In genomic region chr19:53333071-53333465, GRCh38 we compare ENCODE assay signal across 8 cellular contexts. TPM values are rescaled to one million over a fixed set of nuclear protein-coding genes. Genes with fewer than 3 reads are reported as not detected.
DNase-seq lines count a peak whose midpoint lies in the region; ATAC-seq and TF ChIP-seq lines count a peak whose summit lies in the region.

No MANE protein-coding gene starts in this region.

- no peak for TF ChIP-seq POLR2A in suprapubic skin (IDR thresholded peaks at IDR 0.05)

- peak overlapping the region; percentile 68 for H3K9ac ChIP-seq in DND-41 (ENCODE audit: low read depth, low read length)

- no peaks in the 10 kb centered on the region for H3K27me3 ChIP-seq in DND-41 (ENCODE audit: insufficient read depth, low read length, poor library complexity)
- H3K27me3 ChIP-seq in effector memory CD4-positive, alpha-beta T cell (replicated peaks; ENCODE audit: control insufficient read depth, insufficient read depth, low read length, poor library complexity, severe bottlenecking): no peaks in the 10 kb centered on the region
- H3K27me3 ChIP-seq in mononuclear cell (ENCODE audit: insufficient read depth, low read length): no peaks in the 10 kb centered on the region
- peaks cover 8% of the 10 kb centered on the region for H3K27me3 ChIP-seq in suprapubic skin

- H3K36me3 ChIP-seq in DND-41 (ENCODE audit: insufficient read depth, low read length) (peaks cover 5% of the 10 kb centered on the region), suprapubic skin (peaks cover 4% of the 10 kb centered on the region)
- peaks cover 9% of the 10 kb centered on the region for H3K36me3 ChIP-seq in effector memory CD4-positive, alpha-beta T cell (ENCODE audit: control insufficient read depth, insufficient read depth, low read length)

- H3K4me3 ChIP-seq in DND-41 (ENCODE audit: low read depth in 1 of 2, low read length in 2 of 2): peak overlapping the region; percentile 76 to 77
- peak overlapping the region; percentile 64 for H3K4me3 ChIP-seq in effector memory CD4-positive, alpha-beta T cell (ENCODE audit: insufficient read depth, low read depth, low read length, poor library complexity, severe bottlenecking)
- H3K4me3 ChIP-seq in mononuclear cell (ENCODE audit: low read length): peak overlapping the region; percentile 78
- peak overlapping the region; percentile 77 for H3K4me3 ChIP-seq in suprapubic skin

- H3K79me2 ChIP-seq in DND-41 (ENCODE audit: insufficient read depth, low read length): peaks cover 45% of the 10 kb centered on the region

- ATAC-seq in DND-41 (ENCODE audit: insufficient read depth, low read depth) (peak; percentile 59), HG03135 (IDR thresholded peaks at IDR 0.05; ENCODE audit: unreplicated experiment) (peak; percentile 14), activated B cell treated with CpG ODN at 0.5 μM for 24 hours (ENCODE audit: low read depth) (peak; percentile 20), HG03565 (IDR thresholded peaks at IDR 0.05; ENCODE audit: unreplicated experiment) (no peak)

- no peaks in the 10 kb centered on the region for H3K9me3 ChIP-seq in DND-41 (ENCODE audit: insufficient read depth, low read length, severe bottlenecking)
- H3K9me3 ChIP-seq in effector memory CD4-positive, alpha-beta T cell (ENCODE audit: control insufficient read depth, low read length): no peaks in the 10 kb centered on the region
- H3K9me3 ChIP-seq in mononuclear cell (ENCODE audit: low read depth, low read length): peaks cover 4% of the 10 kb centered on the region
- H3K9me3 ChIP-seq in suprapubic skin: peaks cover 7% of the 10 kb centered on the region

- H3K4me1 ChIP-seq in DND-41 (ENCODE audit: insufficient read depth, low read length): peaks cover 35% of the 10 kb centered on the region
- H3K4me1 ChIP-seq in effector memory CD4-positive, alpha-beta T cell (ENCODE audit: control insufficient read depth, insufficient read depth, low read length, poor library complexity, severe bottlenecking): peaks cover 11% of the 10 kb centered on the region
- peaks cover 19% of the 10 kb centered on the region for H3K4me1 ChIP-seq in mononuclear cell (ENCODE audit: insufficient read depth, low read length)
- H3K4me1 ChIP-seq in suprapubic skin: peaks cover 10% of the 10 kb centered on the region

- H3K27ac ChIP-seq in DND-41 (ENCODE audit: low read length) (peak overlapping the region; percentile 76), suprapubic skin (peak overlapping the region; percentile 68)
- H3K27ac ChIP-seq in effector memory CD4-positive, alpha-beta T cell (ENCODE audit: insufficient read depth, low read length, poor library complexity, severe bottlenecking): peak overlapping the region; percentile 48

- CTCF ChIA-PET in activated B cell treated with CpG ODN at 0.5 μM for 24 hours (lab: Charles Lee): no interaction called here

- H2AFZ ChIP-seq in DND-41 (ENCODE audit: low read depth, low read length): peak overlapping the region; percentile 99

- no peak for TF ChIP-seq EP300 in suprapubic skin (IDR thresholded peaks at IDR 0.05)

- TF ChIP-seq CTCF in DND-41 (IDR thresholded peaks at IDR 0.05; ENCODE audit: borderline replicate concordance, extremely low read depth, low read length, poor library complexity, severe bottlenecking) (no peak), activated B cell treated with CpG ODN at 0.5 μM for 24 hours (IDR thresholded peaks at IDR 0.05) (no peak), suprapubic skin (IDR thresholded peaks at IDR 0.05) (no peak)

- WGBS in suprapubic skin: under 1% methylated on average over 14 of the region's 14 CpGs

- H3K4me1 Mint-ChIP-seq in activated B cell treated with CpG ODN at 0.5 μM for 24 hours: peaks cover 32% of the 10 kb centered on the region

- H3K27me3 Mint-ChIP-seq in activated B cell treated with CpG ODN at 0.5 μM for 24 hours: peaks cover 7% of the 10 kb centered on the region

- DNase-seq in DND-41 (peak; percentile 63), activated B cell treated with CpG ODN at 0.5 μM for 24 hours (no peak), suprapubic skin (ENCODE audit: low spot score in 2 of 2) (peak; percentile 76 to 81), SW 1271 (lab: John Stamatoyannopoulos, UW) (no peak)
- peak in 1 of 3 donors; percentile 8 for DNase-seq in effector memory CD4-positive, alpha-beta T cell

- H3K4me2 ChIP-seq in DND-41 (ENCODE audit: insufficient read depth, low read length): peak overlapping the region; percentile 99

- intact Hi-C loops in activated B cell treated with CpG ODN at 0.5 μM for 24 hours (cut with micrococcal nuclease): loop anchor here (1.0 to 10.0 kb wide), 10 partner anchors 32 to 1038 kb away; partner anchors contain the start of genes ZNF320, ZNF480, ZNF525 and ZNF677

- peak overlapping the region; percentile 95 for H3K4me3 Mint-ChIP-seq in activated B cell treated with CpG ODN at 0.5 μM for 24 hours

- H3K36me3 Mint-ChIP-seq in activated B cell treated with CpG ODN at 0.5 μM for 24 hours (ENCODE audit: low read depth): peaks cover 33% of the 10 kb centered on the region

- peaks cover 7% of the 10 kb centered on the region; the same call in 1 of the 2 replicates for H4K20me1 ChIP-seq in DND-41 (ENCODE audit: insufficient read depth, low read length)

- peaks cover 15% of the 10 kb centered on the region for H3K9me3 Mint-ChIP-seq in activated B cell treated with CpG ODN at 0.5 μM for 24 hours

- POLR2A ChIA-PET in activated B cell treated with CpG ODN at 0.5 μM for 24 hours (lab: Charles Lee): interaction anchor here (0.5 to 1.1 kb wide), 7 partner anchors 15 to 963 kb away, joined by 3 to 5 read pairs (median 3); partner anchors contain the start of genes ZNF677 and ZNF880

- H3K27ac Mint-ChIP-seq in activated B cell treated with CpG ODN at 0.5 μM for 24 hours: peak overlapping the region; percentile 91

RNA-seq across cellular contexts. Expression of gene ZNF845, which starts 0.5 kb away (rescaled TPM):
- total RNA-seq in activated B cell treated with CpG ODN at 0.5 μM for 24 hours (11.6 and 11.9 TPM in 2 replicates), mononuclear cell (19.3 TPM), suprapubic skin (1 to 10 TPM; 4.2 to 7.1 (median 5.2) TPM)

RNA-seq across cellular contexts. Expression of gene ZNF525, which starts 32.4 kb away (rescaled TPM):
- total RNA-seq in activated B cell treated with CpG ODN at 0.5 μM for 24 hours (28.9 and 37.4 TPM in 2 replicates), mononuclear cell (18.6 TPM), suprapubic skin (10 to 100 TPM in 3 of 4 donors, 1 to 10 TPM in 1; 6.4 to 48.2 (median 16.0) TPM)

Comparison
In these comparisons a context has a peak if more than half of its experiments do, and no peak if none do; other contexts are left out.
1. DNase-seq: peak in DND-41 (single experiment) and suprapubic skin (2 of 2); none in activated B cell treated with CpG ODN at 0.5 μM for 24 hours (single experiment) and SW 1271 (0 of 2).
2. Peak in every context shown above with its lines, with median percentiles within 50 percentile points of each other: H3K27ac ChIP-seq and H3K4me3 ChIP-seq.